Comparison of ENCODE assay signal across 14 cellular contexts in genomic region chr19:57056972-57057371, GRCh38.
DNase-seq lines count a peak whose midpoint lies in the region; ATAC-seq and TF ChIP-seq lines count a peak whose summit lies in the region.
"Had no signal": no experiment of that assay in that cellular context is flagged by ENCODE, and none has a peak within 500 bp of the region (broad histone marks: within the 10 kb centered on the region; RNA-seq: fewer than 3 reads in every experiment).

No MANE protein-coding gene starts in this region.

- no peaks in the 10 kb centered on the region for H3K9me3 ChIP-seq in parathyroid adenoma (ENCODE audit: control insufficient read depth, low read length)
- H3K9me3 ChIP-seq in ascending aorta = peaks cover 0 to 3% of the 10 kb centered on the region in 2 donors
- H3K9me3 ChIP-seq: Caco-2 had no signal

- peaks cover 3% of the 10 kb centered on the region for H3K27me3 Mint-ChIP-seq in glutamatergic neuron (ENCODE audit: unreplicated experiment)
- no peaks in the 10 kb centered on the region for H3K27me3 Mint-ChIP-seq in activated T-helper 2 cell treated with anti-CD3 and anti-CD28 coated beads, Interferon-gamma antibody, Interleukin-2, Interleukin-4, amounts not matched to agents 10 μg/mL and 5 μg/mL and 100 μg/mL, durations not matched to agents 14 hours and 24 hours and 36 hours (ENCODE audit: low read depth)
- H3K27me3 Mint-ChIP-seq: progenitor cell of endocrine pancreas had no signal

- no peak overlapping the region for H3K4me3 Mint-ChIP-seq in glutamatergic neuron (ENCODE audit: unreplicated experiment)
- no peak overlapping the region for H3K4me3 Mint-ChIP-seq in activated T-helper 2 cell treated with anti-CD3 and anti-CD28 coated beads, Interferon-gamma antibody, Interleukin-2, Interleukin-4, amounts not matched to agents 10 μg/mL and 5 μg/mL and 100 μg/mL, durations not matched to agents 14 hours and 24 hours and 36 hours (ENCODE audit: low read depth)

- peaks cover 15% of the 10 kb centered on the region for H3K9me3 Mint-ChIP-seq in glutamatergic neuron (ENCODE audit: unreplicated experiment)
- H3K9me3 Mint-ChIP-seq in activated T-helper 2 cell treated with anti-CD3 and anti-CD28 coated beads, Interferon-gamma antibody, Interleukin-2, Interleukin-4, amounts not matched to agents 10 μg/mL and 5 μg/mL and 100 μg/mL, durations not matched to agents 14 hours and 24 hours and 36 hours = peaks cover 67% of the 10 kb centered on the region

- H3K4me3 ChIP-seq in parathyroid adenoma (ENCODE audit: low read depth, low read length) (no peak overlapping the region), ascending aorta (no peak overlapping the region)
- H3K4me3 ChIP-seq: PC-9 had no signal

- H3K27ac ChIP-seq in parathyroid adenoma = no peak overlapping the region
- no peak overlapping the region for H3K27ac ChIP-seq in ascending aorta
- H3K27ac ChIP-seq: PC-9, VCaP had no signal

- H3K27ac Mint-ChIP-seq in glutamatergic neuron (ENCODE audit: unreplicated experiment) = no peak overlapping the region
- H3K27ac Mint-ChIP-seq in activated T-helper 2 cell treated with anti-CD3 and anti-CD28 coated beads, Interferon-gamma antibody, Interleukin-2, Interleukin-4, amounts not matched to agents 10 μg/mL and 5 μg/mL and 100 μg/mL, durations not matched to agents 14 hours and 24 hours and 36 hours = no peak overlapping the region
- H3K27ac Mint-ChIP-seq: progenitor cell of endocrine pancreas had no signal

- intact Hi-C loops in activated T-helper 2 cell treated with anti-CD3 and anti-CD28 coated beads, Interferon-gamma antibody, Interleukin-2, Interleukin-4, amounts not matched to agents 10 μg/mL and 5 μg/mL and 100 μg/mL, durations not matched to agents 14 hours and 24 hours and 36 hours (cut with micrococcal nuclease) = no loop called here
- intact Hi-C loops in ascending aorta (cut with DNase I) = no loop called here

- H3K36me3 ChIP-seq in parathyroid adenoma (ENCODE audit: control insufficient read depth, insufficient read depth, low read length) (no peaks in the 10 kb centered on the region), ascending aorta (no peaks in the 10 kb centered on the region)

- DNase-seq in EL = peak; percentile 18
- DNase-seq in NCI-H2227 (lab: John Stamatoyannopoulos, UW; ENCODE audit: unreplicated experiment) = peak; percentile 84
- DNase-seq in glutamatergic neuron = peak; percentile 39
- no peak for DNase-seq in NCI-H510A treated with DMSO at 0.1 percent for 48 hours (lab: John Stamatoyannopoulos, UW)
- DNase-seq in activated T-helper 2 cell treated with anti-CD3 and anti-CD28 coated beads, Interferon-gamma antibody, Interleukin-2, Interleukin-4, amounts not matched to agents 10 μg/mL and 5 μg/mL and 100 μg/mL, durations not matched to agents 14 hours and 24 hours and 36 hours (ENCODE audit: low spot score) = no peak
- no peak for DNase-seq in ascending aorta (ENCODE audit: low spot score in 2 of 2)
- DNase-seq: AML-193, Caco-2, kidney glomerular epithelial cell, PC-9 had no signal

- no peaks in the 10 kb centered on the region for H3K4me1 ChIP-seq in parathyroid adenoma
- no peaks in the 10 kb centered on the region for H3K4me1 ChIP-seq in ascending aorta
- H3K4me1 ChIP-seq: Caco-2 had no signal

- H3K4me1 Mint-ChIP-seq in glutamatergic neuron (ENCODE audit: low read depth, unreplicated experiment) = peaks cover 1% of the 10 kb centered on the region
- no peaks in the 10 kb centered on the region for H3K4me1 Mint-ChIP-seq in activated T-helper 2 cell treated with anti-CD3 and anti-CD28 coated beads, Interferon-gamma antibody, Interleukin-2, Interleukin-4, amounts not matched to agents 10 μg/mL and 5 μg/mL and 100 μg/mL, durations not matched to agents 14 hours and 24 hours and 36 hours (ENCODE audit: low read depth)

- no peak overlapping the region for H3K4me2 ChIP-seq in parathyroid adenoma (ENCODE audit: low read length)
- H3K4me2 ChIP-seq: PC-9 had no signal

- no peaks in the 10 kb centered on the region for H3K79me2 ChIP-seq in parathyroid adenoma

- H3K36me3 Mint-ChIP-seq in glutamatergic neuron (ENCODE audit: unreplicated experiment) = no peaks in the 10 kb centered on the region
- H3K36me3 Mint-ChIP-seq in activated T-helper 2 cell treated with anti-CD3 and anti-CD28 coated beads, Interferon-gamma antibody, Interleukin-2, Interleukin-4, amounts not matched to agents 10 μg/mL and 5 μg/mL and 100 μg/mL, durations not matched to agents 14 hours and 24 hours and 36 hours (ENCODE audit: low read depth) = no peaks in the 10 kb centered on the region

- peak overlapping the region; percentile 46 for H2AFZ ChIP-seq in parathyroid adenoma
- H2AFZ ChIP-seq: PC-9 had no signal

- no peak overlapping the region for H3K9ac ChIP-seq in parathyroid adenoma

- TF ChIP-seq CTCF in glutamatergic neuron (IDR thresholded peaks at IDR 0.05; ENCODE audit: partially characterized antibody, unreplicated experiment) = no peak
- no peak for TF ChIP-seq CTCF in parathyroid adenoma (IDR thresholded peaks at IDR 0.05)
- no peak for TF ChIP-seq CTCF in ascending aorta (IDR thresholded peaks at IDR 0.05)

- H3K27me3 ChIP-seq in parathyroid adenoma (ENCODE audit: control insufficient read depth, insufficient read depth, low read length) = no peaks in the 10 kb centered on the region
- no peaks in the 10 kb centered on the region for H3K27me3 ChIP-seq in ascending aorta

- ATAC-seq in GM19351 (IDR thresholded peaks at IDR 0.05; ENCODE audit: unreplicated experiment) = no peak

Comparison
In these comparisons a context has a peak if more than half of its experiments do, and no peak if none do; other contexts are left out.
1. DNase-seq: peak in EL (single experiment), NCI-H2227 (single experiment) and glutamatergic neuron (single experiment); none in NCI-H510A treated with DMSO at 0.1 percent for 48 hours (single experiment), activated T-helper 2 cell treated with anti-CD3 and anti-CD28 coated beads, Interferon-gamma antibody, Interleukin-2, Interleukin-4, amounts not matched to agents 10 μg/mL and 5 μg/mL and 100 μg/mL, durations not matched to agents 14 hours and 24 hours and 36 hours (single experiment) and ascending aorta (0 of 2).